Comparison of ENCODE assay signal across 8 cellular contexts in genomic region chr13:40664100-40665060, GRCh38. TPM values are rescaled to one million over a fixed set of nuclear protein-coding genes. Genes with fewer than 3 reads are reported as not detected.
A peak's percentile ranks its signal among the peaks of the same experiment; 100 is the strongest.
DNase-seq lines count a peak whose midpoint lies in the region; ATAC-seq and TF ChIP-seq lines count a peak whose summit lies in the region.

No MANE protein-coding gene starts in this region.

- H3K9me3 Mint-ChIP-seq in CD4-positive, alpha-beta memory T cell, result no peaks in the 10 kb centered on the region
- no peaks in the 10 kb centered on the region for H3K9me3 Mint-ChIP-seq in stimulated activated effector memory CD8-positive, alpha-beta T cell treated with anti-CD3 and anti-CD28 coated beads, Interleukin-12 subunit alpha, Interleukin-12 subunit beta, amount 100 ng/mL, for 72 hours

- intact Hi-C loops in CD4-positive, alpha-beta memory T cell (cut with micrococcal nuclease), result loop anchor here (1.0 to 10.0 kb wide), 9 partner anchors 51 to 887 kb away; no protein-coding TSS in a partner anchor

- no peaks in the 10 kb centered on the region for H3K27me3 Mint-ChIP-seq in CD4-positive, alpha-beta memory T cell

- peaks cover 0 to 33% of the 10 kb centered on the region in 2 donors for H3K36me3 Mint-ChIP-seq in CD4-positive, alpha-beta memory T cell
- peaks cover 24% of the 10 kb centered on the region for H3K36me3 Mint-ChIP-seq in stimulated activated effector memory CD8-positive, alpha-beta T cell treated with anti-CD3 and anti-CD28 coated beads, Interleukin-12 subunit alpha, Interleukin-12 subunit beta, amount 100 ng/mL, for 72 hours

- H3K4me1 Mint-ChIP-seq in CD4-positive, alpha-beta memory T cell, result peaks cover 36 to 64% (median 47%) of the 10 kb centered on the region in 4 donors
- peaks cover 49% of the 10 kb centered on the region for H3K4me1 Mint-ChIP-seq in stimulated activated effector memory CD8-positive, alpha-beta T cell treated with anti-CD3 and anti-CD28 coated beads, Interleukin-12 subunit alpha, Interleukin-12 subunit beta, amount 100 ng/mL, for 72 hours

- POLR2A ChIA-PET in CD4-positive, alpha-beta memory T cell (lab: Charles Lee; ENCODE audit: partially characterized antibody), result interaction anchor here (0.6 to 4.5 kb wide), 54 partner anchors 9 to 772 kb away, joined by 3 to 70 read pairs (median 5); partner anchors contain the start of gene SLC25A15

- ATAC-seq in GM21576 (IDR thresholded peaks at IDR 0.05; ENCODE audit: unreplicated experiment) (peak; percentile 15), GM21717 (IDR thresholded peaks at IDR 0.05; ENCODE audit: unreplicated experiment) (no peak)
- peak; percentile 55 for ATAC-seq in stimulated activated effector memory CD8-positive, alpha-beta T cell treated with anti-CD3 and anti-CD28 coated beads, Interleukin-12 subunit alpha, Interleukin-12 subunit beta, amount 100 ng/mL, for 72 hours

- peak overlapping the region; percentile 92 to 98 (median 96) for H3K27ac Mint-ChIP-seq in CD4-positive, alpha-beta memory T cell
- peak overlapping the region; percentile 97 for H3K27ac Mint-ChIP-seq in stimulated activated effector memory CD8-positive, alpha-beta T cell treated with anti-CD3 and anti-CD28 coated beads, Interleukin-12 subunit alpha, Interleukin-12 subunit beta, amount 100 ng/mL, for 72 hours

- peak overlapping the region; percentile 91 to 99 (median 96) for H3K4me3 Mint-ChIP-seq in CD4-positive, alpha-beta memory T cell
- H3K4me3 Mint-ChIP-seq in stimulated activated effector memory CD8-positive, alpha-beta T cell treated with anti-CD3 and anti-CD28 coated beads, Interleukin-12 subunit alpha, Interleukin-12 subunit beta, amount 100 ng/mL, for 72 hours, result peak overlapping the region; percentile 89

- TF ChIP-seq POLR2A in NB4 (IDR thresholded peaks at IDR 0.05; ENCODE audit: extremely low read depth, insufficient read length), result no peak
- TF ChIP-seq POLR2A in erythroblast (IDR thresholded peaks at IDR 0.05; ENCODE audit: low read length), result no peak

- peak; percentile 73 to 86 (median 77) for DNase-seq in CD4-positive, alpha-beta memory T cell
- peak; percentile 64 for DNase-seq in NB4 (ENCODE audit: low read depth)
- peak; percentile 55 for DNase-seq in activated T-cell treated with anti-CD3 and anti-CD28 coated beads for 4 hours
- DNase-seq in erythroblast (lab: John Stamatoyannopoulos, UW), result peak; percentile 38 to 67
- peak; percentile 68 for DNase-seq in myocyte (ENCODE audit: low read depth)
- peak; percentile 57 to 84 for DNase-seq in stimulated activated effector memory CD8-positive, alpha-beta T cell treated with anti-CD3 and anti-CD28 coated beads, Interleukin-12 subunit alpha, Interleukin-12 subunit beta, amount 100 ng/mL, for 72 hours (ENCODE audit: low spot score in 2 of 2)

- TF ChIP-seq CTCF in NB4 (IDR thresholded peaks at IDR 0.05; ENCODE audit: low read depth, low read length), result no peak

- no peaks in the 10 kb centered on the region for H3K27me3 ChIP-seq in CD4-positive, alpha-beta memory T cell (ENCODE audit: insufficient read depth, low read length)

- H3K9me3 ChIP-seq in CD4-positive, alpha-beta memory T cell (ENCODE audit: control insufficient read depth in 1 of 2, low read length in 2 of 2), result no peaks in the 10 kb centered on the region

- H3K4me3 ChIP-seq in CD4-positive, alpha-beta memory T cell (ENCODE audit: low read length in 2 of 2), result peak overlapping the region; percentile 88 to 92
- H3K4me3 ChIP-seq in NB4 (ENCODE audit: low read depth, low read length), result no peak overlapping the region

- H3K36me3 ChIP-seq in CD4-positive, alpha-beta memory T cell (ENCODE audit: insufficient read depth, low read length), result no peaks in the 10 kb centered on the region

- peaks cover 50% of the 10 kb centered on the region for H3K4me1 ChIP-seq in CD4-positive, alpha-beta memory T cell (ENCODE audit: insufficient read depth, low read length)

- CTCF ChIA-PET in CD4-positive, alpha-beta memory T cell (lab: Charles Lee; ENCODE audit: partially characterized antibody), result interaction anchor here (1.0 to 1.7 kb wide), 10 partner anchors 11 to 596 kb away, joined by 3 to 6 read pairs (median 4); no protein-coding TSS in a partner anchor

- peak overlapping the region; percentile 86 for H3K27ac ChIP-seq in CD4-positive, alpha-beta memory T cell (ENCODE audit: low read depth, low read length)

RNA-seq across cellular contexts. Expression of gene FOXO1, which starts 2.1 kb away (rescaled TPM):
- total RNA-seq in CD4-positive, alpha-beta memory T cell, result 10 to 100 TPM; 68.0 to 68.4 TPM
- 10 to 100 TPM; 35.2 to 72.3 TPM for polyA plus RNA-seq in CD4-positive, alpha-beta memory T cell
- 6.2 and 12.5 TPM in 2 replicates for total RNA-seq in myocyte
- polyA plus RNA-seq in myocyte (2012), result 4.4 TPM
